Comparison of ENCODE assay signal across 26 cellular contexts in genomic region chr5:175123542-175123941, GRCh38.
"Had no signal": no experiment of that assay in that cellular context is flagged by ENCODE, and none has a peak within 500 bp of the region (broad histone marks: within the 10 kb centered on the region; RNA-seq: fewer than 3 reads in every experiment).

No MANE protein-coding gene starts in this region.

- H3K27me3 Mint-ChIP-seq: dendritic cell treated with granulocyte-macrophage colony-stimulating factor and Interleukin-4, amounts not matched to agents 40 ng/mL and 50 ng/mL, for 4 days; memory B cell had no signal

- H3K36me3 Mint-ChIP-seq: memory B cell; stimulated activated effector memory CD8-positive, alpha-beta T cell treated with anti-CD3 and anti-CD28 coated beads, Interleukin-12 subunit alpha, Interleukin-12 subunit beta, amount 100 ng/mL, for 72 hours had no signal

- FAIRE-seq: kidney had no signal

- H3K4me3 Mint-ChIP-seq: dendritic cell treated with granulocyte-macrophage colony-stimulating factor and Interleukin-4, amounts not matched to agents 40 ng/mL and 50 ng/mL, for 4 days; endodermal cell; memory B cell; naive thymus-derived CD4-positive, alpha-beta T cell; nephron; stimulated activated effector memory CD8-positive, alpha-beta T cell treated with anti-CD3 and anti-CD28 coated beads, Interleukin-12 subunit alpha, Interleukin-12 subunit beta, amount 100 ng/mL, for 72 hours had no signal

- H3K27ac ChIP-seq: colonic mucosa, epithelial cell of prostate, foreskin keratinocyte, gastroesophageal sphincter, heart left ventricle, hepatocyte, prostate gland, sigmoid colon, stomach, thyroid gland had no signal

- H3K9me3 Mint-ChIP-seq: dendritic cell treated with granulocyte-macrophage colony-stimulating factor and Interleukin-4, amounts not matched to agents 40 ng/mL and 50 ng/mL, for 4 days; memory B cell; stimulated activated effector memory CD8-positive, alpha-beta T cell treated with anti-CD3 and anti-CD28 coated beads, Interleukin-12 subunit alpha, Interleukin-12 subunit beta, amount 100 ng/mL, for 72 hours had no signal

- H3K27ac Mint-ChIP-seq: dendritic cell treated with granulocyte-macrophage colony-stimulating factor and Interleukin-4, amounts not matched to agents 40 ng/mL and 50 ng/mL, for 4 days; endodermal cell; memory B cell; naive thymus-derived CD4-positive, alpha-beta T cell; nephron; stimulated activated effector memory CD8-positive, alpha-beta T cell treated with anti-CD3 and anti-CD28 coated beads, Interleukin-12 subunit alpha, Interleukin-12 subunit beta, amount 100 ng/mL, for 72 hours had no signal

- DNase-seq: colonic mucosa; effector CD8-positive, alpha-beta T cell; endodermal cell; foreskin keratinocyte; heart left ventricle; kidney; midbrain; naive thymus-derived CD4-positive, alpha-beta T cell; right cardiac atrium; sigmoid colon; stimulated activated CD4-positive, alpha-beta T cell treated with anti-CD3 and anti-CD28 coated beads, Interleukin-2, amount 100 ng/mL, for 24 hours; stimulated activated CD4-positive, alpha-beta T cell treated with anti-CD3 and anti-CD28 coated beads, Interleukin-4, amount 100 ng/mL, for 24 hours; stimulated activated naive CD4-positive, alpha-beta T cell treated with Interleukin-2 at 50 U/mL for 16 hours; stomach; thyroid gland had no signal

- H3K4me1 Mint-ChIP-seq: memory B cell; naive thymus-derived CD4-positive, alpha-beta T cell; nephron; stimulated activated effector memory CD8-positive, alpha-beta T cell treated with anti-CD3 and anti-CD28 coated beads, Interleukin-12 subunit alpha, Interleukin-12 subunit beta, amount 100 ng/mL, for 72 hours had no signal

- H3K79me2 ChIP-seq: hepatocyte had no signal

- H3K4me3 ChIP-seq: colonic mucosa, gastroesophageal sphincter, heart left ventricle, hepatocyte, lung, prostate gland, sigmoid colon, stomach, thyroid gland had no signal

- ATAC-seq: esophagus mucosa; foreskin keratinocyte; gastroesophageal sphincter; heart left ventricle; left lobe of liver; naive thymus-derived CD4-positive, alpha-beta T cell; right cardiac atrium; stimulated activated effector memory CD8-positive, alpha-beta T cell treated with anti-CD3 and anti-CD28 coated beads, Interleukin-12 subunit alpha, Interleukin-12 subunit beta, amount 100 ng/mL, for 72 hours had no signal

- H3K9me3 ChIP-seq: colonic mucosa, prostate gland, sigmoid colon, stomach, thyroid gland had no signal

- H2AFZ ChIP-seq: hepatocyte had no signal

- H3K36me3 ChIP-seq: colonic mucosa, gastroesophageal sphincter, heart left ventricle, prostate gland, sigmoid colon, stomach, thyroid gland had no signal

- H3K4me2 ChIP-seq: hepatocyte had no signal

- H3K27me3 ChIP-seq: colonic mucosa, foreskin keratinocyte, gastroesophageal sphincter, heart left ventricle, hepatocyte, sigmoid colon, stomach, thyroid gland had no signal

- H3K4me1 ChIP-seq: colonic mucosa, foreskin keratinocyte, gastroesophageal sphincter, heart left ventricle, prostate gland, sigmoid colon, stomach, thyroid gland had no signal
